Comparison of ENCODE assay signal across 22 cellular contexts in genomic region chr12:103241184-103241583, GRCh38.
A peak's percentile ranks its signal among the peaks of the same experiment; 100 is the strongest.
DNase-seq lines count a peak whose midpoint lies in the region; ATAC-seq, FAIRE-seq and TF ChIP-seq lines count a peak whose summit lies in the region.
"Had no signal": no experiment of that assay in that cellular context is flagged by ENCODE, and none has a peak within 500 bp of the region (broad histone marks: within the 10 kb centered on the region; RNA-seq: fewer than 3 reads in every experiment).

No MANE protein-coding gene starts in this region.

- H3K9me3 ChIP-seq in left lung = peaks cover 0 to 2% of the 10 kb centered on the region in 2 donors
- H3K9me3 ChIP-seq: breast epithelium, left ventricle myocardium inferior, psoas muscle, testis had no signal

- H3K4me3 ChIP-seq in left lung = no peak overlapping the region
- H3K4me3 ChIP-seq: breast epithelium, heart right ventricle, left ventricle myocardium inferior, psoas muscle, testis had no signal

- no peak overlapping the region for H3K27ac ChIP-seq in left lung
- H3K27ac ChIP-seq: breast epithelium, C4-2B, heart right ventricle, left ventricle myocardium inferior, psoas muscle, testis had no signal

- FAIRE-seq in urothelium cell line (lab: Jason Lieb, UNC) = no peak
- FAIRE-seq: H54 had no signal

- no peak for TF ChIP-seq CTCF in left lung (IDR thresholded peaks at IDR 0.05)

- H3K4me1 ChIP-seq in left lung = no peaks in the 10 kb centered on the region
- H3K4me1 ChIP-seq: breast epithelium, heart right ventricle, left ventricle myocardium inferior, psoas muscle, testis had no signal

- no peaks in the 10 kb centered on the region for H3K36me3 ChIP-seq in left lung
- H3K36me3 ChIP-seq: breast epithelium, heart right ventricle, left ventricle myocardium inferior had no signal

- DNase-seq in DMS79 (lab: John Stamatoyannopoulos, UW) (peak; percentile 99), NCI-H187 (lab: John Stamatoyannopoulos, UW) (peak; percentile 81 to 91), NCI-H345 treated with DMSO at 0.1 percent for 48 hours (lab: John Stamatoyannopoulos, UW; ENCODE audit: unreplicated experiment) (peak; percentile 95), left lung (peak in 1 of 2 donors; percentile 49), posterior vena cava (ENCODE audit: low spot score) (no peak), urothelium cell line (ENCODE audit: low spot score) (no peak), dermis blood vessel endothelial cell (no peak)
- no peak for DNase-seq in activated CD4-positive, alpha-beta T cell treated with anti-CD3 and anti-CD28 coated beads for 48 hours
- DNase-seq: activated B cell treated with CpG ODN at 0.5 μM for 24 hours; activated CD8-positive, alpha-beta T cell treated with anti-CD3 and anti-CD28 coated beads for 36 hours; cortex of kidney; heart right ventricle; Kasumi-1; left ventricle myocardium inferior; NCI-H1694; psoas muscle; testis had no signal

- ATAC-seq in left lung = peak; percentile 90
- ATAC-seq: activated CD8-positive, alpha-beta T cell treated with anti-CD3 and anti-CD28 coated beads for 36 hours; heart right ventricle; psoas muscle; SK-N-SH treated with all-trans-retinoic acid at 6 μM for 48 hours; stimulated activated memory B cell treated with anti-CD40 and anti-IgM and Interleukin-4, amounts not matched to agents 10 μg/mL and 1 μg/mL and 100 μg/mL, for 72 hours had no signal

- intact Hi-C loops in left lung (cut with DNase I) (no loop called here), posterior vena cava (cut with DNase I) (no loop called here)

- H3K27me3 ChIP-seq in left lung = no peaks in the 10 kb centered on the region
- H3K27me3 ChIP-seq: breast epithelium, heart right ventricle, testis had no signal

Comparison
In these comparisons a context has a peak if more than half of its experiments do, and no peak if none do; other contexts are left out.
1. DNase-seq: peak in DMS79 (single experiment), NCI-H187 (2 of 2) and NCI-H345 treated with DMSO at 0.1 percent for 48 hours (single experiment); none in posterior vena cava (single experiment), activated CD4-positive, alpha-beta T cell treated with anti-CD3 and anti-CD28 coated beads for 48 hours (single experiment), urothelium cell line (single experiment) and dermis blood vessel endothelial cell (single experiment).